In the genomic region with DNA sequence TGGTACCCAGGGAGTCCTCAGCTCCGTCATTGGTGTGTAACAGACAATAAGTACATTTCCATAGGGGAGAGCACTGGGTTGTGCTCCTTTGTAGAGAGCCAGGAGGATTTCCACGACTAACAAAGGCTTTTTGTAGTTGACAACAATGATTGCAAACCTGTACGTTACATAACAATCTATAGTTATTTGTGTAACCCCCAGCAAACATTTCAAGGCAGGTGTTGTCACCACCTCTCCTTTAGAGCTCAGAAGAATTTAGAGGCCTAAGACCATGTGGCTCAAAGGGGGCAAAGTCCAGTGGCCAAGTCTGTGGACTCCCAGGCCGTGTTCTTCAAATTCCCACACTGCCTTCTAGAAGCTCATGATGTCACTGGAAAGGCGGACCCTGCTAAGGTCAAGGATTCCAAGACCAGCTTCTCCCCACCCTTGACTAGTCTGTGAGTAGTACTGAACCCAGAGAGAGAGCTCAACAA, we compare ENCODE assay signal across 19 cellular contexts. TPM values are rescaled to one million over a fixed set of nuclear protein-coding genes. Genes with fewer than 3 reads are reported as not detected.
DNase-seq lines count a peak whose midpoint lies in the region; ATAC-seq and TF ChIP-seq lines count a peak whose summit lies in the region.
"Had no signal": no experiment of that assay in that cellular context is flagged by ENCODE, and none has a peak within 500 bp of the region (broad histone marks: within the 10 kb centered on the region; RNA-seq: fewer than 3 reads in every experiment).

No MANE protein-coding gene starts in this region.

- ATAC-seq in HG03378 (IDR thresholded peaks at IDR 0.05; ENCODE audit: unreplicated experiment) (no peak), GM19395 (IDR thresholded peaks at IDR 0.05; ENCODE audit: unreplicated experiment) (no peak)
- ATAC-seq: heart right ventricle, mucosa of descending colon had no signal

- TF ChIP-seq POLR2A in spleen (IDR thresholded peaks at IDR 0.05), result no peak

- H3K4me3 Mint-ChIP-seq in Calu3 (ENCODE audit: low read depth, unreplicated experiment), result no peak overlapping the region
- H3K4me3 Mint-ChIP-seq in activated T-helper 1 cell treated with anti-CD3 and anti-CD28 coated beads, Interleukin-12 subunit alpha, Interleukin-12 subunit beta, Interleukin-2, Interleukin-4 antibody, amounts not matched to agents 30 ng/mL and 10 ng/mL and 1 ng/mL, durations not matched to agents 14 hours and 24 hours and 36 hours, result no peak overlapping the region
- H3K4me3 Mint-ChIP-seq in activated naive CD8-positive, alpha-beta T cell treated with anti-CD3 and anti-CD28 coated beads for 36 hours, result no peak overlapping the region
- H3K4me3 Mint-ChIP-seq: CD4-positive, CD25-positive, alpha-beta regulatory T cell had no signal

- H3K27ac Mint-ChIP-seq in Calu3 (ENCODE audit: unreplicated experiment), result peak overlapping the region; percentile 82
- peak overlapping the region; percentile 13 for H3K27ac Mint-ChIP-seq in activated T-helper 1 cell treated with anti-CD3 and anti-CD28 coated beads, Interleukin-12 subunit alpha, Interleukin-12 subunit beta, Interleukin-2, Interleukin-4 antibody, amounts not matched to agents 30 ng/mL and 10 ng/mL and 1 ng/mL, durations not matched to agents 14 hours and 24 hours and 36 hours
- no peak overlapping the region for H3K27ac Mint-ChIP-seq in activated naive CD8-positive, alpha-beta T cell treated with anti-CD3 and anti-CD28 coated beads for 36 hours

- TF ChIP-seq CTCF in Calu3 (IDR thresholded peaks at IDR 0.05; ENCODE audit: unreplicated experiment) (no peak), spleen (IDR thresholded peaks at IDR 0.05 in 8 of 11, conservative IDR thresholded peaks at IDR 0.05 in 3 of 11) (no peak)

- H3K36me3 ChIP-seq in iPS-20b (ENCODE audit: insufficient read depth, low read depth, low read length) (peaks cover 51% of the 10 kb centered on the region), spleen (peaks cover 0 to 79% (median 49%) of the 10 kb centered on the region in 6 donors)

- intact Hi-C loops in Calu3 (cut with micrococcal nuclease; ENCODE audit: unreplicated experiment) (no loop called here), spleen (cut with DNase I; ENCODE audit: low total_unique reads) (no loop called here)
- intact Hi-C loops in activated T-helper 1 cell treated with anti-CD3 and anti-CD28 coated beads, Interleukin-12 subunit alpha, Interleukin-12 subunit beta, Interleukin-2, Interleukin-4 antibody, amounts not matched to agents 30 ng/mL and 10 ng/mL and 1 ng/mL, durations not matched to agents 14 hours and 24 hours and 36 hours (cut with micrococcal nuclease), result no loop called here

- H3K27me3 ChIP-seq in iPS-20b (ENCODE audit: insufficient read depth, low read length), result no peaks in the 10 kb centered on the region
- no peaks in the 10 kb centered on the region for H3K27me3 ChIP-seq in spleen (replicated peaks in 1 of 7)
- H3K27me3 ChIP-seq: cardiac muscle cell, heart right ventricle, MG63 had no signal

- peak overlapping the region; percentile 28; the same call in 1 of the 2 replicates for H3K9ac ChIP-seq in iPS-20b (ENCODE audit: low read depth, low read length)

- H3K9me3 Mint-ChIP-seq in Calu3 (ENCODE audit: low read depth, unreplicated experiment), result no peaks in the 10 kb centered on the region
- H3K9me3 Mint-ChIP-seq in activated T-helper 1 cell treated with anti-CD3 and anti-CD28 coated beads, Interleukin-12 subunit alpha, Interleukin-12 subunit beta, Interleukin-2, Interleukin-4 antibody, amounts not matched to agents 30 ng/mL and 10 ng/mL and 1 ng/mL, durations not matched to agents 14 hours and 24 hours and 36 hours, result no peaks in the 10 kb centered on the region
- H3K9me3 Mint-ChIP-seq in activated naive CD8-positive, alpha-beta T cell treated with anti-CD3 and anti-CD28 coated beads for 36 hours, result no peaks in the 10 kb centered on the region
- H3K9me3 Mint-ChIP-seq: CD4-positive, CD25-positive, alpha-beta regulatory T cell had no signal

- CTCF ChIA-PET in Calu3 (lab: Charles Lee), result interaction anchor here (0.6 to 1.8 kb wide), 3 partner anchors 22 to 112 kb away, joined by 3 to 6 read pairs (median 5); a partner anchor contains a TSS

- H3K4me1 ChIP-seq in iPS-20b (ENCODE audit: insufficient read depth, low read length) (peaks cover 31% of the 10 kb centered on the region), spleen (peaks cover 9 to 38% (median 18%) of the 10 kb centered on the region in 6 donors)

- H3K36me3 Mint-ChIP-seq in Calu3 (ENCODE audit: insufficient read depth, unreplicated experiment), result peaks cover 30% of the 10 kb centered on the region
- peaks cover 17% of the 10 kb centered on the region for H3K36me3 Mint-ChIP-seq in activated T-helper 1 cell treated with anti-CD3 and anti-CD28 coated beads, Interleukin-12 subunit alpha, Interleukin-12 subunit beta, Interleukin-2, Interleukin-4 antibody, amounts not matched to agents 30 ng/mL and 10 ng/mL and 1 ng/mL, durations not matched to agents 14 hours and 24 hours and 36 hours (ENCODE audit: low read depth)
- peaks cover 21% of the 10 kb centered on the region for H3K36me3 Mint-ChIP-seq in activated naive CD8-positive, alpha-beta T cell treated with anti-CD3 and anti-CD28 coated beads for 36 hours

- H3K4me3 ChIP-seq in iPS-20b (ENCODE audit: low read length) (peak overlapping the region; percentile 0; the same call in 1 of the 2 replicates), spleen (no peak overlapping the region)
- H3K4me3 ChIP-seq: cardiac muscle cell, heart right ventricle, MG63, mucosa of descending colon had no signal

- WGBS in spleen, 5 donors, result 85 to 91% (median 90%) methylated on average over 5 of the region's 5 CpGs

- no TSS peak for BruUV-seq in Calu3 (replicated peaks; lab: Mats Ljungman, UMichigan)

- no peaks in the 10 kb centered on the region for H3K9me3 ChIP-seq in iPS-20b (ENCODE audit: insufficient read depth, low read depth, low read length)
- H3K9me3 ChIP-seq in spleen, result no peaks in the 10 kb centered on the region
- H3K9me3 ChIP-seq: heart right ventricle, MG63, mucosa of descending colon had no signal

- H3K27me3 Mint-ChIP-seq in Calu3 (ENCODE audit: unreplicated experiment), result no peaks in the 10 kb centered on the region
- no peaks in the 10 kb centered on the region for H3K27me3 Mint-ChIP-seq in activated T-helper 1 cell treated with anti-CD3 and anti-CD28 coated beads, Interleukin-12 subunit alpha, Interleukin-12 subunit beta, Interleukin-2, Interleukin-4 antibody, amounts not matched to agents 30 ng/mL and 10 ng/mL and 1 ng/mL, durations not matched to agents 14 hours and 24 hours and 36 hours (ENCODE audit: insufficient read depth)
- H3K27me3 Mint-ChIP-seq in activated naive CD8-positive, alpha-beta T cell treated with anti-CD3 and anti-CD28 coated beads for 36 hours, result no peaks in the 10 kb centered on the region
- H3K27me3 Mint-ChIP-seq: CD4-positive, CD25-positive, alpha-beta regulatory T cell had no signal

- H3K27ac ChIP-seq in iPS-20b (ENCODE audit: low read length) (peak overlapping the region; percentile 78), spleen (peak overlapping the region in 5 of 8 donors; percentile 15 to 69 (median 61))
- H3K27ac ChIP-seq: cardiac muscle cell had no signal

- DNase-seq in Calu3, result no peak
- DNase-seq in activated T-helper 1 cell treated with anti-CD3 and anti-CD28 coated beads, Interleukin-12 subunit alpha, Interleukin-12 subunit beta, Interleukin-2, Interleukin-4 antibody, amounts not matched to agents 30 ng/mL and 10 ng/mL and 1 ng/mL, durations not matched to agents 14 hours and 24 hours and 36 hours (ENCODE audit: low spot score), result no peak
- DNase-seq in spleen, result no peak
- no peak for DNase-seq in DMS153 (lab: John Stamatoyannopoulos, UW)
- DNase-seq in activated naive CD8-positive, alpha-beta T cell treated with anti-CD3 and anti-CD28 coated beads for 36 hours, result no peak
- DNase-seq: activated CD4-positive, alpha-beta T cell treated with anti-CD3 and anti-CD28 coated beads, Interleukin-2, amount 50 U/mL, for 4 hours; CD4-positive, CD25-positive, alpha-beta regulatory T cell; DND-41; effector CD4-positive, alpha-beta T cell; heart right ventricle; kidney glomerular epithelial cell; MG63; mucosa of descending colon; NCI-H1694; NCI-H446 had no signal

- H3K4me1 Mint-ChIP-seq in Calu3 (ENCODE audit: low read depth, unreplicated experiment), result peaks cover 20% of the 10 kb centered on the region
- H3K4me1 Mint-ChIP-seq in activated T-helper 1 cell treated with anti-CD3 and anti-CD28 coated beads, Interleukin-12 subunit alpha, Interleukin-12 subunit beta, Interleukin-2, Interleukin-4 antibody, amounts not matched to agents 30 ng/mL and 10 ng/mL and 1 ng/mL, durations not matched to agents 14 hours and 24 hours and 36 hours (ENCODE audit: low read depth), result peaks cover 6% of the 10 kb centered on the region
- peaks cover 3% of the 10 kb centered on the region for H3K4me1 Mint-ChIP-seq in activated naive CD8-positive, alpha-beta T cell treated with anti-CD3 and anti-CD28 coated beads for 36 hours

RNA-seq across cellular contexts. Expression of gene RPL27A, which starts 15.8 kb away (rescaled TPM):
- total RNA-seq in Calu3 (2022) (571 and 585 TPM in 2 replicates), spleen (1,000 to 10,000 TPM in 4 of 7 donors, 100 to 1,000 TPM in 3; 845 to 1,581 (median 1,127) TPM)
- total RNA-seq in activated T-helper 1 cell treated with anti-CD3 and anti-CD28 coated beads, Interleukin-12 subunit alpha, Interleukin-12 subunit beta, Interleukin-2, Interleukin-4 antibody, amounts not matched to agents 30 ng/mL and 10 ng/mL and 1 ng/mL, durations not matched to agents 14 hours and 24 hours and 36 hours, result 679 and 691 TPM in 2 replicates
- 1,000 to 10,000 TPM; 6,984 to 8,152 (median 7,296) TPM for polyA plus RNA-seq in spleen
- 1,000 to 10,000 TPM; 1,128 to 1,154 TPM for total RNA-seq in activated naive CD8-positive, alpha-beta T cell treated with anti-CD3 and anti-CD28 coated beads for 36 hours

RNA-seq across cellular contexts. Expression of gene TRIM66, which starts 15.9 kb away (rescaled TPM):
- 14.0 and 19.5 TPM in 2 replicates for total RNA-seq in Calu3 (2022)
- total RNA-seq in activated T-helper 1 cell treated with anti-CD3 and anti-CD28 coated beads, Interleukin-12 subunit alpha, Interleukin-12 subunit beta, Interleukin-2, Interleukin-4 antibody, amounts not matched to agents 30 ng/mL and 10 ng/mL and 1 ng/mL, durations not matched to agents 14 hours and 24 hours and 36 hours, result 11.7 and 14.2 TPM in 2 replicates
- 10 to 100 TPM in 5 of 7 donors, 1 to 10 TPM in 2; 5.3 to 22.8 (median 12.6) TPM for total RNA-seq in spleen
- 1 to 10 TPM in 2 of 3 donors, under 1 TPM in 1; 0.86 to 4.3 (median 2.3) TPM for polyA plus RNA-seq in spleen
- total RNA-seq in activated naive CD8-positive, alpha-beta T cell treated with anti-CD3 and anti-CD28 coated beads for 36 hours, result 10 to 100 TPM; 22.2 to 23.0 TPM
